1 cellular context compared by ENCODE assay signal in the genomic region with DNA sequence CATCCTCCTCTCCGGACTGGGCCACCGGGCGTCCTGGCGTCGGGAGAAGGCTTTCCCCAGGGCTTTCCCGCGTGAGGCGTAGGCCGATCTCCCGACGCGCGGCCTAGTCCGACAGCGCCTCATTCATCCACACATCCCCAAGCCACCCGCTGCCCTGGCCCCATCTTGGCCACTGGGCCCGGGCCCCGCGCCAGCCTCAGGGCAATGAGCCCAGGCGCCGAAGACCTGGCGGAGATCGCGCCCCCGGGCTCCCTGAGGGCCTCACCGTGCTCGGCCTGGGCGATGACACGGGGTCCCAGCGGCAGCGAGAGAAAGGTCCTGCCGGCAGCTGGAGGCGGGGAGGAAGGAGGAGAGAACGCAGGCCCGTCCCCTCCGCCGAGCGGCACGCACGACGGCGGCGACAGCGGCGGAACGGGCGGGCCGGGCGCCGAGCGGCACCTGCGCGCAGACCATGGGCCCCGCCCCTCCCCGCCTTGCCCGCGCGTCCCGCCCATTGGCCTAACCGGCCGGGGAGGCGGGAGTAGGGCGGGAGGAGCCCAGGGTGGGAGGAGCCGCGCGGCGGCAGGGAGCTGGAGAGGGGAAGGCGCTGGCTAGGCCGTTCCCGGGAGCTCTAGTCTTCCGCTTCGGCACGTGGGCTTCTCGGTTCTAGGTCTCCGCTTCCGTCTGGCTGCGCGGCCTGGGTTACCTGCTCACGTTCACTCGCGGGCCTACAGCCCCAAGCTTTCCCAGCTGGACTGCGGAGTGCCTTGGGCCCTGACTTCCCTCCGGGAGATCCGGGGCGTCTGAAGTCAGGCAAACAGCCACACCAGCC.
TF ChIP-seq lines count a peak whose summit lies in the region.

TSS of gene OLA1 (minus strand) at position 346 of the 811 bp plus-strand sequence. CDS start 1,717 bp downstream, outside the sequence.

TF ChIP-seq in HepG2, 621 proteins besides CTCF, POLR2A, EP300 and RAD21 (continued from another document and continues in another):
- peak; percentile 86; the same call in 1 of the 2 replicates for TF ChIP-seq PAX8 (CRISPR knock-in tag; IDR thresholded peaks at IDR 0.05; ENCODE audit: borderline replicate concordance)
- no peak; the same call in 1 of the 2 replicates for TF ChIP-seq ZNF367 (CRISPR knock-in tag; IDR thresholded peaks at IDR 0.05; ENCODE audit: borderline replicate concordance)
- TF ChIP-seq TRIM24 (CRISPR knock-in tag; IDR thresholded peaks at IDR 0.05): no peak
- TF ChIP-seq, protein P1, sequence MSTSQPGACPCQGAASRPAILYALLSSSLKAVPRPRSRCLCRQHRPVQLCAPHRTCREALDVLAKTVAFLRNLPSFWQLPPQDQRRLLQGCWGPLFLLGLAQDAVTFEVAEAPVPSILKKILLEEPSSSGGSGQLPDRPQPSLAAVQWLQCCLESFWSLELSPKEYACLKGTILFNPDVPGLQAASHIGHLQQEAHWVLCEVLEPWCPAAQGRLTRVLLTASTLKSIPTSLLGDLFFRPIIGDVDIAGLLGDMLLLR (CRISPR knock-in tag; IDR thresholded peaks at IDR 0.05): peak; percentile 82
- no peak for TF ChIP-seq CCAR2 (optimal IDR thresholded peaks at IDR 0.05; ENCODE audit: low read depth, low read length)
- TF ChIP-seq, protein P2, sequence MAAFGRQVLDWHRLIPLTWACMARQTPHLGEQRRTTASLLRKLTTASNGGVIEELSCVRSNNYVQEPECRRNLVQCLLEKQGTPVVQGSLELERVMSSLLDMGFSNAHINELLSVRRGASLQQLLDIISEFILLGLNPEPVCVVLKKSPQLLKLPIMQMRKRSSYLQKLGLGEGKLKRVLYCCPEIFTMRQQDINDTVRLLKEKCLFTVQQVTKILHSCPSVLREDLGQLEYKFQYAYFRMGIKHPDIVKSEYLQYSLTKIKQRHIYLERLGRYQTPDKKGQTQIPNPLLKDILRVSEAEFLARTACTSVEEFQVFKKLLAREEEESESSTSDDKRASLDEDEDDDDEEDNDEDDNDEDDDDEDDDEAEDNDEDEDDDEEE (CRISPR knock-in tag; IDR thresholded peaks at IDR 0.05): peak; percentile 97
- no peak for TF ChIP-seq SOX13 (IDR thresholded peaks at IDR 0.05)
- peak in 1 of 2 experiments; percentile 11; a peak in 1 of 4 replicates for TF ChIP-seq SOX13 (CRISPR knock-in tag; conservative IDR thresholded peaks at IDR 0.05 in 1 of 2, IDR thresholded peaks at IDR 0.05 in 1 of 2)
- TF ChIP-seq YY1 (IDR thresholded peaks at IDR 0.05; ENCODE audit: insufficient read depth, insufficient replicate concordance, low read depth, low read length): peak; percentile 51
- TF ChIP-seq ZBTB38 (CRISPR knock-in tag; IDR thresholded peaks at IDR 0.05): peak; percentile 84
- no peak for TF ChIP-seq CHD4 (IDR thresholded peaks at IDR 0.05; ENCODE audit: borderline replicate concordance, low read length)
- TF ChIP-seq TFE3 (CRISPR knock-in tag; IDR thresholded peaks at IDR 0.05): peak; percentile 77
- no peak for TF ChIP-seq SNAPC5 (CRISPR knock-in tag; IDR thresholded peaks at IDR 0.05; ENCODE audit: borderline replicate concordance)
- peak; percentile 66 for TF ChIP-seq AGO1 (IDR thresholded peaks at IDR 0.05; ENCODE audit: low read depth, low read length, poor library complexity, severe bottlenecking)
- TF ChIP-seq SRSF9 (IDR thresholded peaks at IDR 0.05; ENCODE audit: borderline replicate concordance, insufficient read depth, low read depth, low read length, poor library complexity, severe bottlenecking): no peak
- TF ChIP-seq PRPF4 (IDR thresholded peaks at IDR 0.05; ENCODE audit: low read depth, low read length, poor library complexity, severe bottlenecking): no peak
- TF ChIP-seq CBX5 (CRISPR knock-in tag; IDR thresholded peaks at IDR 0.05; ENCODE audit: borderline replicate concordance): peak; percentile 49; the same call in 1 of the 2 replicates
- TF ChIP-seq RORA (CRISPR knock-in tag; IDR thresholded peaks at IDR 0.05): no peak
- no peak; the same call in 1 of the 2 replicates for TF ChIP-seq HMG20B (CRISPR knock-in tag; conservative IDR thresholded peaks at IDR 0.05)
- 0 out of 2 replicates have a peak, but pooled peaks have one; percentile 75 for TF ChIP-seq ZNF101 (CRISPR knock-in tag; IDR thresholded peaks at IDR 0.05; ENCODE audit: borderline replicate concordance, low read depth)
- TF ChIP-seq NRL (CRISPR knock-in tag; IDR thresholded peaks at IDR 0.05; ENCODE audit: borderline replicate concordance): peak; percentile 84
- TF ChIP-seq ATF3 (CRISPR knock-in tag; IDR thresholded peaks at IDR 0.05): peak; percentile 31; the same call in 1 of the 2 replicates
- peak; percentile 96 for TF ChIP-seq ZNF772 (CRISPR knock-in tag; IDR thresholded peaks at IDR 0.05)
- TF ChIP-seq, protein P3, sequence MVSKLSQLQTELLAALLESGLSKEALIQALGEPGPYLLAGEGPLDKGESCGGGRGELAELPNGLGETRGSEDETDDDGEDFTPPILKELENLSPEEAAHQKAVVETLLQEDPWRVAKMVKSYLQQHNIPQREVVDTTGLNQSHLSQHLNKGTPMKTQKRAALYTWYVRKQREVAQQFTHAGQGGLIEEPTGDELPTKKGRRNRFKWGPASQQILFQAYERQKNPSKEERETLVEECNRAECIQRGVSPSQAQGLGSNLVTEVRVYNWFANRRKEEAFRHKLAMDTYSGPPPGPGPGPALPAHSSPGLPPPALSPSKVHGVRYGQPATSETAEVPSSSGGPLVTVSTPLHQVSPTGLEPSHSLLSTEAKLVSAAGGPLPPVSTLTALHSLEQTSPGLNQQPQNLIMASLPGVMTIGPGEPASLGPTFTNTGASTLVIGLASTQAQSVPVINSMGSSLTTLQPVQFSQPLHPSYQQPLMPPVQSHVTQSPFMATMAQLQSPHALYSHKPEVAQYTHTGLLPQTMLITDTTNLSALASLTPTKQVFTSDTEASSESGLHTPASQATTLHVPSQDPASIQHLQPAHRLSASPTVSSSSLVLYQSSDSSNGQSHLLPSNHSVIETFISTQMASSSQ (IDR thresholded peaks at IDR 0.05; ENCODE audit: low read depth): no peak
- TF ChIP-seq, protein P3 (CRISPR knock-in tag; IDR thresholded peaks at IDR 0.05; ENCODE audit: borderline replicate concordance): peak; percentile 52; the same call in 1 of the 2 replicates
- no peak for TF ChIP-seq SCMH1 (CRISPR knock-in tag; IDR thresholded peaks at IDR 0.05; ENCODE audit: borderline replicate concordance)
- 0 out of 2 replicates have a peak, but pooled peaks have one; percentile 80 for TF ChIP-seq NR3C1 (CRISPR knock-in tag; IDR thresholded peaks at IDR 0.05)
- TF ChIP-seq THAP9 (CRISPR knock-in tag; IDR thresholded peaks at IDR 0.05; ENCODE audit: borderline replicate concordance): peak; percentile 83; the same call in 1 of the 2 replicates
- TF ChIP-seq, protein P4, sequence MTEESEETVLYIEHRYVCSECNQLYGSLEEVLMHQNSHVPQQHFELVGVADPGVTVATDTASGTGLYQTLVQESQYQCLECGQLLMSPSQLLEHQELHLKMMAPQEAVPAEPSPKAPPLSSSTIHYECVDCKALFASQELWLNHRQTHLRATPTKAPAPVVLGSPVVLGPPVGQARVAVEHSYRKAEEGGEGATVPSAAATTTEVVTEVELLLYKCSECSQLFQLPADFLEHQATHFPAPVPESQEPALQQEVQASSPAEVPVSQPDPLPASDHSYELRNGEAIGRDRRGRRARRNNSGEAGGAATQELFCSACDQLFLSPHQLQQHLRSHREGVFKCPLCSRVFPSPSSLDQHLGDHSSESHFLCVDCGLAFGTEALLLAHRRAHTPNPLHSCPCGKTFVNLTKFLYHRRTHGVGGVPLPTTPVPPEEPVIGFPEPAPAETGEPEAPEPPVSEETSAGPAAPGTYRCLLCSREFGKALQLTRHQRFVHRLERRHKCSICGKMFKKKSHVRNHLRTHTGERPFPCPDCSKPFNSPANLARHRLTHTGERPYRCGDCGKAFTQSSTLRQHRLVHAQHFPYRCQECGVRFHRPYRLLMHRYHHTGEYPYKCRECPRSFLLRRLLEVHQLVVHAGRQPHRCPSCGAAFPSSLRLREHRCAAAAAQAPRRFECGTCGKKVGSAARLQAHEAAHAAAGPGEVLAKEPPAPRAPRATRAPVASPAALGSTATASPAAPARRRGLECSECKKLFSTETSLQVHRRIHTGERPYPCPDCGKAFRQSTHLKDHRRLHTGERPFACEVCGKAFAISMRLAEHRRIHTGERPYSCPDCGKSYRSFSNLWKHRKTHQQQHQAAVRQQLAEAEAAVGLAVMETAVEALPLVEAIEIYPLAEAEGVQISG (CRISPR knock-in tag; IDR thresholded peaks at IDR 0.05): peak; percentile 87
- TF ChIP-seq ELF1 (CRISPR knock-in tag; IDR thresholded peaks at IDR 0.05): peak; percentile 70; the same call in 1 of the 2 replicates
- 0 out of 2 replicates have a peak, but pooled peaks have one; percentile 75 for TF ChIP-seq ZNF441 (CRISPR knock-in tag; IDR thresholded peaks at IDR 0.05; ENCODE audit: borderline replicate concordance)
- TF ChIP-seq, protein P5, sequence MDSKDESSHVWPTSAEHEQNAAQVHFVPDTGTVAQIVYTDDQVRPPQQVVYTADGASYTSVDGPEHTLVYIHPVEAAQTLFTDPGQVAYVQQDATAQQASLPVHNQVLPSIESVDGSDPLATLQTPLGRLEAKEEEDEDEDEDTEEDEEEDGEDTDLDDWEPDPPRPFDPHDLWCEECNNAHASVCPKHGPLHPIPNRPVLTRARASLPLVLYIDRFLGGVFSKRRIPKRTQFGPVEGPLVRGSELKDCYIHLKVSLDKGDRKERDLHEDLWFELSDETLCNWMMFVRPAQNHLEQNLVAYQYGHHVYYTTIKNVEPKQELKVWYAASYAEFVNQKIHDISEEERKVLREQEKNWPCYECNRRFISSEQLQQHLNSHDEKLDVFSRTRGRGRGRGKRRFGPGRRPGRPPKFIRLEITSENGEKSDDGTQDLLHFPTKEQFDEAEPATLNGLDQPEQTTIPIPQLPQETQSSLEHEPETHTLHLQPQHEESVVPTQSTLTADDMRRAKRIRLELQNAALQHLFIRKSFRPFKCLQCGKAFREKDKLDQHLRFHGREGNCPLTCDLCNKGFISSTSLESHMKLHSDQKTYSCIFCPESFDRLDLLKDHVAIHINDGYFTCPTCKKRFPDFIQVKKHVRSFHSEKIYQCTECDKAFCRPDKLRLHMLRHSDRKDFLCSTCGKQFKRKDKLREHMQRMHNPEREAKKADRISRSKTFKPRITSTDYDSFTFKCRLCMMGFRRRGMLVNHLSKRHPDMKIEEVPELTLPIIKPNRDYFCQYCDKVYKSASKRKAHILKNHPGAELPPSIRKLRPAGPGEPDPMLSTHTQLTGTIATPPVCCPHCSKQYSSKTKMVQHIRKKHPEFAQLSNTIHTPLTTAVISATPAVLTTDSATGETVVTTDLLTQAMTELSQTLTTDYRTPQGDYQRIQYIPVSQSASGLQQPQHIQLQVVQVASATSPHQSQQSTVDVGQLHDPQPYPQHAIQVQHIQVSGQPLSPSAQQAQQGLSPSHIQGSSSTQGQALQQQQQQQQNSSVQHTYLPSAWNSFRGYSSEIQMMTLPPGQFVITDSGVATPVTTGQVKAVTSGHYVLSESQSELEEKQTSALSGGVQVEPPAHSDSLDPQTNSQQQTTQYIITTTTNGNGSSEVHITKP (CRISPR knock-in tag; IDR thresholded peaks at IDR 0.05; ENCODE audit: low read depth): peak; percentile 43; the same call in 1 of the 2 replicates
